In genomic region chr17:47785538-47786123, GRCh38 we compare ENCODE assay signal across 10 cellular contexts. TPM values are rescaled to one million over a fixed set of nuclear protein-coding genes. Genes with fewer than 3 reads are reported as not detected.
DNase-seq lines count a peak whose midpoint lies in the region; TF ChIP-seq lines count a peak whose summit lies in the region.
"Had no signal": no experiment of that assay in that cellular context is flagged by ENCODE, and none has a peak within 500 bp of the region (broad histone marks: within the 10 kb centered on the region; RNA-seq: fewer than 3 reads in every experiment).

No MANE protein-coding gene starts in this region.

- in situ Hi-C loops in HAP-1 (cut with MboI; ENCODE audit: low sequenced_read_pairs) = no loop called here

- H3K27me3 ChIP-seq in HAP-1 (ENCODE audit: low read depth) = peaks cover 42% of the 10 kb centered on the region
- H3K27me3 ChIP-seq in ascending aorta = peaks cover 4% of the 10 kb centered on the region

- no peak overlapping the region for H3K27ac ChIP-seq in ascending aorta
- H3K27ac ChIP-seq: thyroid gland had no signal

- TF ChIP-seq CTCF in fibroblast of pulmonary artery (IDR thresholded peaks at IDR 0.05; ENCODE audit: low read length, missing control alignments) (no peak), ascending aorta (IDR thresholded peaks at IDR 0.05) (no peak)

- H3K4me1 ChIP-seq in HAP-1 (no peaks in the 10 kb centered on the region), ascending aorta (peaks cover 4 to 6% of the 10 kb centered on the region in 2 donors)

- H3K9me3 ChIP-seq in HAP-1 (no peaks in the 10 kb centered on the region), ascending aorta (no peaks in the 10 kb centered on the region)
- H3K9me3 ChIP-seq: thyroid gland had no signal

- no peak overlapping the region for H3K4me3 ChIP-seq in HAP-1
- no peak overlapping the region for H3K4me3 ChIP-seq in fibroblast of pulmonary artery (replicated peaks; ENCODE audit: low read depth, low read length)
- H3K4me3 ChIP-seq in ascending aorta = no peak overlapping the region
- H3K4me3 ChIP-seq: thyroid gland had no signal

- DNase-seq in AML-193 (lab: John Stamatoyannopoulos, UW) (peak; percentile 12 to 21), HAP-1 (ENCODE audit: low spot score in 2 of 2) (peak; percentile 44 to 78), T1000 (lab: John Stamatoyannopoulos, UW) (peak; percentile 10), fibroblast of pulmonary artery (ENCODE audit: low read depth) (peak; percentile 50), cerebellum (ENCODE audit: low spot score) (no peak), NCI-H146 treated with DMSO at 0.1 percent for 48 hours (lab: John Stamatoyannopoulos, UW; ENCODE audit: unreplicated experiment) (no peak), T-helper 1 cell (no peak), ascending aorta (ENCODE audit: low spot score in 2 of 2) (no peak)
- DNase-seq: NCI-H1092 treated with DMSO at 0.1 percent for 48 hours had no signal

- intact Hi-C loops in ascending aorta (cut with DNase I) = no loop called here

- H3K36me3 ChIP-seq in HAP-1 (replicated peaks) = no peaks in the 10 kb centered on the region
- H3K36me3 ChIP-seq in ascending aorta = no peaks in the 10 kb centered on the region
- H3K36me3 ChIP-seq: thyroid gland had no signal

RNA-seq across cellular contexts. Expression of gene OSBPL7, which starts 36.0 kb away (rescaled TPM):
- total RNA-seq in cerebellum (8.4 TPM), ascending aorta (28.8 TPM)

RNA-seq across cellular contexts. Expression of gene MRPL10, which starts 45.7 kb away (rescaled TPM):
- 10.7 TPM for total RNA-seq in cerebellum
- 13.7 TPM for total RNA-seq in ascending aorta

RNA-seq across cellular contexts. Expression of gene LRRC46, which starts 45.8 kb away (rescaled TPM):
- not detected for total RNA-seq in cerebellum
- total RNA-seq in ascending aorta = not detected

RNA-seq across cellular contexts. Expression of gene TBX21, which starts 52.6 kb away (rescaled TPM):
- total RNA-seq in cerebellum = 0.45 TPM
- total RNA-seq in ascending aorta = not detected

RNA-seq across cellular contexts. Expression of gene SCRN2, which starts 55.4 kb away (rescaled TPM):
- 21.8 TPM for total RNA-seq in cerebellum
- total RNA-seq in ascending aorta = 126 TPM

Comparison
In these comparisons a context has a peak if more than half of its experiments do, and no peak if none do; other contexts are left out.
1. DNase-seq: peak in AML-193 (2 of 2), HAP-1 (2 of 2), T1000 (single experiment) and fibroblast of pulmonary artery (single experiment); none in cerebellum (single experiment), NCI-H146 treated with DMSO at 0.1 percent for 48 hours (single experiment), T-helper 1 cell (0 of 5) and ascending aorta (0 of 2).